13 cellular contexts compared by ENCODE assay signal in genomic region chr16:56980792-56981724, GRCh38. TPM values are rescaled to one million over a fixed set of nuclear protein-coding genes. Genes with fewer than 3 reads are reported as not detected.
DNase-seq lines count a peak whose midpoint lies in the region; ATAC-seq and TF ChIP-seq lines count a peak whose summit lies in the region.
"Had no signal": no experiment of that assay in that cellular context is flagged by ENCODE, and none has a peak within 500 bp of the region (broad histone marks: within the 10 kb centered on the region; RNA-seq: fewer than 3 reads in every experiment).

No MANE protein-coding gene starts in this region.

- peak; percentile 18 for DNase-seq in D341Med (ENCODE audit: low spot score)
- DNase-seq in NAMALWA (ENCODE audit: low spot score) = peak; percentile 63
- DNase-seq in immature natural killer cell = no peak
- DNase-seq in colonic mucosa = no peak
- DNase-seq in activated CD4-positive, CD25-positive, alpha-beta regulatory T cell treated with anti-CD3 and anti-CD28 coated beads, Interleukin-2, amount 50 U/mL, for 72 hours = no peak
- DNase-seq in ecto neural progenitor cell (ENCODE audit: low spot score) = no peak
- DNase-seq: activated CD4-positive, alpha-beta T cell treated with anti-CD3 and anti-CD28 coated beads for 1 hour; Calu3; NCI-H345; SHP77 treated with DMSO at 0.1 percent for 48 hours had no signal

- no peaks in the 10 kb centered on the region for H3K36me3 ChIP-seq in colonic mucosa

- no peaks in the 10 kb centered on the region for H3K9me3 ChIP-seq in colonic mucosa

- intact Hi-C loops in colonic mucosa (cut with DNase I) = no loop called here

- peaks cover 19% of the 10 kb centered on the region for H3K4me1 ChIP-seq in colonic mucosa

- no peaks in the 10 kb centered on the region for H3K27me3 ChIP-seq in colonic mucosa

- H3K4me1 Mint-ChIP-seq in immature natural killer cell = peaks cover 22 to 44% of the 10 kb centered on the region in 2 donors

- no peak overlapping the region for H3K27ac ChIP-seq in colonic mucosa

- no peaks in the 10 kb centered on the region for H3K9me3 Mint-ChIP-seq in immature natural killer cell
- H3K9me3 Mint-ChIP-seq: dendritic cell treated with granulocyte-macrophage colony-stimulating factor and Interleukin-4, amounts not matched to agents 40 ng/mL and 50 ng/mL, for 4 days had no signal

- H3K4me3 ChIP-seq in colonic mucosa = no peak overlapping the region

- H3K27ac Mint-ChIP-seq in immature natural killer cell = peak overlapping the region in 4 of 6 donors; percentile 41 to 68 (median 64)
- H3K27ac Mint-ChIP-seq: dendritic cell treated with granulocyte-macrophage colony-stimulating factor and Interleukin-4, amounts not matched to agents 40 ng/mL and 50 ng/mL, for 4 days had no signal

- no peak for TF ChIP-seq CTCF in colonic mucosa (IDR thresholded peaks at IDR 0.05)

- peaks cover 0 to 2% (median 1%) of the 10 kb centered on the region in 3 donors for H3K27me3 Mint-ChIP-seq in immature natural killer cell (ENCODE audit: low read depth in 3 of 3)

- H3K4me3 Mint-ChIP-seq in immature natural killer cell = no peak overlapping the region
- H3K4me3 Mint-ChIP-seq: dendritic cell treated with granulocyte-macrophage colony-stimulating factor and Interleukin-4, amounts not matched to agents 40 ng/mL and 50 ng/mL, for 4 days had no signal

- no peak overlapping the region for H3K9ac ChIP-seq in colonic mucosa (ENCODE audit: low read depth in 2 of 2, low read length in 2 of 2)

- ATAC-seq in GM21390 (IDR thresholded peaks at IDR 0.05; ENCODE audit: unreplicated experiment) (peak; percentile 41), HG03439 (IDR thresholded peaks at IDR 0.05; ENCODE audit: unreplicated experiment) (no peak)

- peaks cover 3 to 23% (median 17%) of the 10 kb centered on the region in 3 donors for H3K36me3 Mint-ChIP-seq in immature natural killer cell

RNA-seq across cellular contexts. Expression of gene NLRC5, which starts 8.3 kb away (rescaled TPM):
- 100 to 1,000 TPM in 1 of 3 donors, 10 to 100 TPM in 2; 18.2 to 151 (median 32.8) TPM for polyA plus RNA-seq in immature natural killer cell
- 10 to 100 TPM; 78.1 to 79.7 TPM for total RNA-seq in colonic mucosa

RNA-seq across cellular contexts. Expression of gene CETP, which starts 19.3 kb away (rescaled TPM):
- under 1 TPM in 1 of 3 donors, not detected in 2; 0.22 TPM for polyA plus RNA-seq in immature natural killer cell
- total RNA-seq in colonic mucosa = not detected
- total RNA-seq: Calu3 had no signal

RNA-seq across cellular contexts. Expression of gene HERPUD1, which starts 49.1 kb away (rescaled TPM):
- polyA plus RNA-seq in immature natural killer cell = 100 to 1,000 TPM in 2 of 3 donors, 10 to 100 TPM in 1; 89.0 to 157 (median 120) TPM
- 100 to 1,000 TPM; 130 to 194 TPM for total RNA-seq in colonic mucosa

Comparison
In these comparisons a context has a peak if more than half of its experiments do, and no peak if none do; other contexts are left out.
1. DNase-seq: peak in D341Med (single experiment) and NAMALWA (single experiment); none in immature natural killer cell (0 of 3), colonic mucosa (single experiment), activated CD4-positive, CD25-positive, alpha-beta regulatory T cell treated with anti-CD3 and anti-CD28 coated beads, Interleukin-2, amount 50 U/mL, for 72 hours (single experiment) and ecto neural progenitor cell (single experiment).